Comparison of ENCODE assay signal across 13 cellular contexts in genomic region chr1:12095822-12096263, GRCh38. TPM values are rescaled to one million over a fixed set of nuclear protein-coding genes. Genes with fewer than 3 reads are reported as not detected.
DNase-seq lines count a peak whose midpoint lies in the region; ATAC-seq, FAIRE-seq and TF ChIP-seq lines count a peak whose summit lies in the region.
"Had no signal": no experiment of that assay in that cellular context is flagged by ENCODE, and none has a peak within 500 bp of the region (broad histone marks: within the 10 kb centered on the region; RNA-seq: fewer than 3 reads in every experiment).

No MANE protein-coding gene starts in this region.

- H3K27ac ChIP-seq in MM.1S (ENCODE audit: low read length) = no peak overlapping the region
- H3K27ac ChIP-seq in K562 (ENCODE audit: extremely low read depth, low read depth, low read length) = 0 out of 3 replicates have a peak overlapping the region, but pooled peaks have one; percentile 3
- no peak overlapping the region for H3K27ac ChIP-seq in spleen
- H3K27ac ChIP-seq in gastroesophageal sphincter = no peak overlapping the region

- H3K36me3 Mint-ChIP-seq in activated CD8-positive, alpha-beta T cell treated with anti-CD3 and anti-CD28 coated beads for 36 hours (ENCODE audit: low read depth) = peaks cover 2% of the 10 kb centered on the region
- H3K36me3 Mint-ChIP-seq in activated CD8-positive, alpha-beta T cell treated with anti-CD3 and anti-CD28 coated beads, Interleukin-2, amount 10 ng/mL, durations not matched to agents 7 days and 5 days (ENCODE audit: low read depth) = no peaks in the 10 kb centered on the region

- H3K9ac ChIP-seq in MM.1S (ENCODE audit: low read length) (no peak overlapping the region), K562 (ENCODE audit: insufficient read depth in 1 of 2, low read depth in 2 of 2, low read length in 2 of 2) (no peak overlapping the region)

- TF ChIP-seq POLR2A in K562 (conservative IDR thresholded peaks at IDR 0.05) (no peak), spleen (IDR thresholded peaks at IDR 0.05) (no peak), gastroesophageal sphincter (IDR thresholded peaks at IDR 0.05) (no peak)

- TF ChIP-seq CTCF in activated CD8-positive, alpha-beta T cell treated with anti-CD3 and anti-CD28 coated beads for 36 hours (IDR thresholded peaks at IDR 0.05) = no peak
- no peak for TF ChIP-seq CTCF in MM.1S (IDR thresholded peaks at IDR 0.05; ENCODE audit: low read length)
- no peak for TF ChIP-seq CTCF in K562 (IDR thresholded peaks at IDR 0.05 in 2 of 3, conservative IDR thresholded peaks at IDR 0.05 in 1 of 3; ENCODE audit: insufficient read depth in 2 of 3, low read depth in 1 of 3, low read length in 3 of 3)
- no peak for TF ChIP-seq CTCF in spleen (IDR thresholded peaks at IDR 0.05 in 8 of 11, conservative IDR thresholded peaks at IDR 0.05 in 3 of 11)
- no peak for TF ChIP-seq CTCF in gastroesophageal sphincter (IDR thresholded peaks at IDR 0.05)

- H3K9me2 ChIP-seq in MM.1S (replicated peaks; ENCODE audit: insufficient read depth, low read length) = no peaks in the 10 kb centered on the region

- H3K79me2 ChIP-seq in MM.1S (ENCODE audit: low read length) (no peaks in the 10 kb centered on the region), K562 (ENCODE audit: control insufficient read depth, insufficient read depth, low read length) (peaks cover 6% of the 10 kb centered on the region; the same call in 2 of the 3 replicates)

- H3K4me1 ChIP-seq in MM.1S (ENCODE audit: low read length) (no peaks in the 10 kb centered on the region), K562 (replicated peaks in 1 of 2; ENCODE audit: control insufficient read depth in 2 of 2, insufficient read depth in 2 of 2, low read length in 2 of 2) (no peaks in the 10 kb centered on the region; a peak in 1 of 5 replicates), spleen (no peaks in the 10 kb centered on the region), gastroesophageal sphincter (no peaks in the 10 kb centered on the region)

- H3K4me1 Mint-ChIP-seq in activated CD8-positive, alpha-beta T cell treated with anti-CD3 and anti-CD28 coated beads for 36 hours (ENCODE audit: low read depth) = no peaks in the 10 kb centered on the region
- peaks cover under 1% of the 10 kb centered on the region for H3K4me1 Mint-ChIP-seq in activated CD8-positive, alpha-beta T cell treated with anti-CD3 and anti-CD28 coated beads, Interleukin-2, amount 10 ng/mL, durations not matched to agents 7 days and 5 days (ENCODE audit: low read depth)

- no peak for TF ChIP-seq RAD21 in K562 (CRISPR knock-in tag; conservative IDR thresholded peaks at IDR 0.05 in 1 of 2, IDR thresholded peaks at IDR 0.05 in 1 of 2)

- peak; percentile 83 for FAIRE-seq in K562 (lab: Jason Lieb, UNC)
- FAIRE-seq: H54 had no signal

- 76% methylated on average over 4 of the region's 4 CpGs for WGBS in K562 (ENCODE audit: insufficient coverage, low coverage, missing lambda C conversion rate)
- WGBS in spleen, 5 donors = 94 to 96% (median 95%) methylated on average over 4 of the region's 4 CpGs
- 93 to 94% methylated on average over 3 to 4 of the region's 4 CpGs for WGBS in gastroesophageal sphincter (ENCODE audit: low coverage in 1 of 2), 2 donors

- peak; percentile 21 for DNase-seq in activated CD8-positive, alpha-beta T cell treated with anti-CD3 and anti-CD28 coated beads for 36 hours
- no peak for DNase-seq in activated CD8-positive, alpha-beta T cell treated with anti-CD3 and anti-CD28 coated beads, Interleukin-2, amount 10 ng/mL, durations not matched to agents 7 days and 5 days
- DNase-seq in MM.1S (no peak), K562 (ENCODE audit: extremely low read depth in 1 of 4, low spot score in 3 of 4) (peak; percentile 68 to 94 (median 82)), spleen (peak; percentile 35), NCI-H526 treated with DMSO at 0.1 percent for 48 hours (lab: John Stamatoyannopoulos, UW) (no peak), NCI-H128 (lab: John Stamatoyannopoulos, UW; ENCODE audit: unreplicated experiment) (no peak)
- DNase-seq: activated CD8-positive, alpha-beta memory T cell treated with anti-CD3 and anti-CD28 coated beads for 24 hours; NCI-H1105 had no signal

- in situ Hi-C loops in K562 (cut with MboI) = no loop called here

- CTCF ChIA-PET in activated CD8-positive, alpha-beta T cell treated with anti-CD3 and anti-CD28 coated beads for 36 hours (lab: Charles Lee) = interaction anchor here (0.9 to 1.0 kb wide), 2 partner anchors 29 kb away, joined by 3 to 4 read pairs; no protein-coding TSS in a partner anchor
- CTCF ChIA-PET in activated CD8-positive, alpha-beta T cell treated with anti-CD3 and anti-CD28 coated beads, Interleukin-2, amount 10 ng/mL, durations not matched to agents 7 days and 5 days (lab: Charles Lee) = no interaction called here
- CTCF ChIA-PET in K562 (lab: Yijun Ruan, JAX; ENCODE audit: low intra/inter-chr PET ratio) = no interaction called here

- no peak for TF ChIP-seq EP300 in K562 (IDR thresholded peaks at IDR 0.05; ENCODE audit: low read length)
- no peak for TF ChIP-seq EP300 in gastroesophageal sphincter (IDR thresholded peaks at IDR 0.05)

- H3K9me3 ChIP-seq in MM.1S (replicated peaks; ENCODE audit: insufficient read depth, low read length) = no peaks in the 10 kb centered on the region
- no peaks in the 10 kb centered on the region for H3K9me3 ChIP-seq in K562 (replicated peaks; ENCODE audit: control insufficient read depth, insufficient read depth, low read depth, low read length)
- H3K9me3 ChIP-seq in spleen = peaks cover 0 to 16% (median 11%) of the 10 kb centered on the region in 8 donors
- H3K9me3 ChIP-seq in gastroesophageal sphincter = peaks cover 0 to 11% (median 0%) of the 10 kb centered on the region in 3 donors

- H3K4me3 ChIP-seq in MM.1S (ENCODE audit: low read length) (no peak overlapping the region), K562 (no peak overlapping the region), spleen (no peak overlapping the region), gastroesophageal sphincter (no peak overlapping the region)

- H3K36me3 ChIP-seq in MM.1S (replicated peaks; ENCODE audit: insufficient read depth, low read length) (no peaks in the 10 kb centered on the region), K562 (ENCODE audit: control insufficient read depth, insufficient read depth, low read length) (peaks cover 36% of the 10 kb centered on the region; the same call in 2 of the 3 replicates), spleen (no peaks in the 10 kb centered on the region), gastroesophageal sphincter (no peaks in the 10 kb centered on the region)

- peak overlapping the region; percentile 45; the same call in 1 of the 2 replicates for H2AFZ ChIP-seq in MM.1S (ENCODE audit: low read length)
- peak overlapping the region; percentile 74 for H2AFZ ChIP-seq in K562 (ENCODE audit: low read depth, low read length)

- H3K4me2 ChIP-seq in MM.1S (ENCODE audit: low read depth, low read length) (no peak overlapping the region), K562 (ENCODE audit: insufficient read depth, low read length) (peak overlapping the region; percentile 10; the same call in 1 of the 2 replicates)

- no TSS peak for BruUV-seq in K562 (replicated peaks; lab: Mats Ljungman, UMichigan)

- no peaks in the 10 kb centered on the region for H3K27me3 Mint-ChIP-seq in activated CD8-positive, alpha-beta T cell treated with anti-CD3 and anti-CD28 coated beads for 36 hours
- no peaks in the 10 kb centered on the region for H3K27me3 Mint-ChIP-seq in activated CD8-positive, alpha-beta T cell treated with anti-CD3 and anti-CD28 coated beads, Interleukin-2, amount 10 ng/mL, durations not matched to agents 7 days and 5 days (ENCODE audit: low read depth)
- H3K27me3 Mint-ChIP-seq: activated naive CD8-positive, alpha-beta T cell had no signal

- no peak overlapping the region for H3K4me3 Mint-ChIP-seq in activated CD8-positive, alpha-beta T cell treated with anti-CD3 and anti-CD28 coated beads for 36 hours
- H3K4me3 Mint-ChIP-seq in activated CD8-positive, alpha-beta T cell treated with anti-CD3 and anti-CD28 coated beads, Interleukin-2, amount 10 ng/mL, durations not matched to agents 7 days and 5 days = no peak overlapping the region
- H3K4me3 Mint-ChIP-seq: activated naive CD8-positive, alpha-beta T cell had no signal

- no peaks in the 10 kb centered on the region for H3K9me1 ChIP-seq in K562 (ENCODE audit: control insufficient read depth, insufficient read depth, low read length)

- H3F3A ChIP-seq in MM.1S (ENCODE audit: insufficient read depth, low read length) = no peaks in the 10 kb centered on the region

- intact Hi-C loops in activated CD8-positive, alpha-beta T cell treated with anti-CD3 and anti-CD28 coated beads for 36 hours (cut with micrococcal nuclease) = no loop called here
- intact Hi-C loops in K562 (cut with micrococcal nuclease) (no loop called here), spleen (cut with DNase I; ENCODE audit: low total_unique reads) (no loop called here)

- peak; percentile 67 for ATAC-seq in activated CD8-positive, alpha-beta T cell treated with anti-CD3 and anti-CD28 coated beads for 36 hours
- no peak for ATAC-seq in activated CD8-positive, alpha-beta T cell treated with anti-CD3 and anti-CD28 coated beads, Interleukin-2, amount 10 ng/mL, durations not matched to agents 7 days and 5 days
- ATAC-seq in K562 = peak; percentile 100
- no peak for ATAC-seq in gastroesophageal sphincter

- no peak overlapping the region for H3K27ac Mint-ChIP-seq in activated CD8-positive, alpha-beta T cell treated with anti-CD3 and anti-CD28 coated beads for 36 hours
- H3K27ac Mint-ChIP-seq in activated CD8-positive, alpha-beta T cell treated with anti-CD3 and anti-CD28 coated beads, Interleukin-2, amount 10 ng/mL, durations not matched to agents 7 days and 5 days = no peak overlapping the region
- H3K27ac Mint-ChIP-seq: activated naive CD8-positive, alpha-beta T cell had no signal

- peaks cover 2% of the 10 kb centered on the region for H3K9me3 Mint-ChIP-seq in activated CD8-positive, alpha-beta T cell treated with anti-CD3 and anti-CD28 coated beads for 36 hours
- no peaks in the 10 kb centered on the region for H3K9me3 Mint-ChIP-seq in activated CD8-positive, alpha-beta T cell treated with anti-CD3 and anti-CD28 coated beads, Interleukin-2, amount 10 ng/mL, durations not matched to agents 7 days and 5 days (ENCODE audit: insufficient read depth)

- H4K20me1 ChIP-seq in MM.1S (ENCODE audit: insufficient read depth, low read length) (no peaks in the 10 kb centered on the region), K562 (replicated peaks; ENCODE audit: control insufficient read depth, insufficient read depth, low read length) (no peaks in the 10 kb centered on the region)

- H3K27me3 ChIP-seq in MM.1S (replicated peaks; ENCODE audit: insufficient read depth, low read length) (no peaks in the 10 kb centered on the region), K562 (ENCODE audit: control insufficient read depth in 2 of 2, insufficient read depth in 2 of 2, low read length in 2 of 2) (no peaks in the 10 kb centered on the region), spleen (replicated peaks in 1 of 7) (no peaks in the 10 kb centered on the region), gastroesophageal sphincter (peaks cover 6% of the 10 kb centered on the region)

- POLR2A ChIA-PET in activated CD8-positive, alpha-beta T cell treated with anti-CD3 and anti-CD28 coated beads for 36 hours (lab: Charles Lee) = no interaction called here
- POLR2A ChIA-PET in activated CD8-positive, alpha-beta T cell treated with anti-CD3 and anti-CD28 coated beads, Interleukin-2, amount 10 ng/mL, durations not matched to agents 7 days and 5 days (lab: Charles Lee) = no interaction called here
- POLR2A ChIA-PET in K562 (lab: Yijun Ruan, JAX) = interaction anchor here (0.7 kb wide), 1 partner anchor 133 kb away, joined by 3 read pairs; no protein-coding TSS in a partner anchor

RNA-seq across cellular contexts. Expression of gene TNFRSF8, which starts 32.7 kb away (rescaled TPM):
- 1 to 10 TPM; 1.5 to 1.8 TPM for total RNA-seq in activated CD8-positive, alpha-beta T cell treated with anti-CD3 and anti-CD28 coated beads for 36 hours
- total RNA-seq in activated CD8-positive, alpha-beta T cell treated with anti-CD3 and anti-CD28 coated beads, Interleukin-2, amount 10 ng/mL, durations not matched to agents 7 days and 5 days = under 1 TPM; 0.95 to 0.97 TPM
- total RNA-seq in K562 (2011; cell fraction: chromatin; rRNA removed; ENCODE audit: low replicate concordance) = 14.4 and 37.6 TPM in 2 replicates
- total RNA-seq in K562 (2011; cell fraction: nucleolus; rRNA removed) = 36.7 and 39.3 TPM in 2 replicates
- 23.4 and 24.7 TPM in 2 replicates for total RNA-seq in K562 (2011; cell fraction: nucleoplasm; rRNA removed)
- total RNA-seq in K562 (2014; rRNA removed) (22.2 and 27.1 TPM in 2 replicates), K562 (2014; rRNA removed; fragmentation: Illumina TruSeq; extraction: Trizol) (5.9 and 8.7 TPM in 2 replicates), K562 (2015; rRNA removed; fragmentation: Illumina TruSeq; extraction: Trizol) (17.1 and 18.9 TPM in 2 replicates), K562 (2021) (38.4 and 40.2 TPM in 2 replicates), spleen (1 to 10 TPM; 1.3 to 7.6 (median 2.2) TPM), gastroesophageal sphincter (1 to 10 TPM in 3 of 4 donors, under 1 TPM in 1; 0.47 to 4.2 (median 1.4) TPM)
- polyA plus RNA-seq in K562 (2011; rRNA removed) (5.6 and 12.0 TPM in 2 replicates), K562 (2014; fragmentation: Illumina TruSeq; extraction: Trizol) (22.4 and 24.4 TPM in 2 replicates), K562 (2014; fragmentation: Nextera tagmentation; extraction: Ambion mirVana) (1 to 10 TPM; 3.5 to 3.7 TPM), K562 (2014; rRNA removed) (18.2 and 19.9 TPM in 2 replicates), spleen (1 to 10 TPM; 1.7 to 2.0 (median 1.9) TPM)
- 10.7 and 17.1 TPM in 2 replicates for polyA plus RNA-seq in K562 (2011; cell fraction: cytosol; rRNA removed)
- 8.7 and 10.8 TPM in 2 replicates for polyA plus RNA-seq in K562 (2011; cell fraction: nucleus; rRNA removed)
- 23.2 and 39.4 TPM in 2 replicates for polyA plus RNA-seq in K562 (2012)
- polyA minus RNA-seq in K562 (2011; rRNA and poly(A)+ RNA removed) = 6.5 and 7.8 TPM in 2 replicates
- polyA minus RNA-seq in K562 (2011; cell fraction: cytosol; rRNA and poly(A)+ RNA removed) = 14.6 and 16.9 TPM in 2 replicates
- 5.3 and 7.6 TPM in 2 replicates for polyA minus RNA-seq in K562 (2011; cell fraction: nucleus; rRNA and poly(A)+ RNA removed)
- total RNA-seq: lung microvascular endothelial cell had no signal

Comparison
In these comparisons a context has a peak if more than half of its experiments do, and no peak if none do; other contexts are left out.
1. ATAC-seq: peak in activated CD8-positive, alpha-beta T cell treated with anti-CD3 and anti-CD28 coated beads for 36 hours (single experiment) and K562 (single experiment); none in activated CD8-positive, alpha-beta T cell treated with anti-CD3 and anti-CD28 coated beads, Interleukin-2, amount 10 ng/mL, durations not matched to agents 7 days and 5 days (single experiment) and gastroesophageal sphincter (single experiment).
2. DNase-seq: peak in activated CD8-positive, alpha-beta T cell treated with anti-CD3 and anti-CD28 coated beads for 36 hours (single experiment), K562 (4 of 4) and spleen (single experiment); none in activated CD8-positive, alpha-beta T cell treated with anti-CD3 and anti-CD28 coated beads, Interleukin-2, amount 10 ng/mL, durations not matched to agents 7 days and 5 days (single experiment), MM.1S (single experiment), NCI-H526 treated with DMSO at 0.1 percent for 48 hours (single experiment) and NCI-H128 (single experiment).